Comparison of ENCODE assay signal across 10 cellular contexts in genomic region chrX:103685396-103685795, GRCh38. TPM values are rescaled to one million over a fixed set of nuclear protein-coding genes. Genes with fewer than 3 reads are reported as not detected.
DNase-seq lines count a peak whose midpoint lies in the region; ATAC-seq and TF ChIP-seq lines count a peak whose summit lies in the region.
"Had no signal": no experiment of that assay in that cellular context is flagged by ENCODE, and none has a peak within 500 bp of the region (broad histone marks: within the 10 kb centered on the region; RNA-seq: fewer than 3 reads in every experiment).

No MANE protein-coding gene starts in this region.

- peak overlapping the region; percentile 94 for H3K9ac ChIP-seq in OCI-LY1 (ENCODE audit: low read length)

- peaks cover 23% of the 10 kb centered on the region for H3K79me2 ChIP-seq in OCI-LY1 (ENCODE audit: insufficient read depth, low read length)

- H2AFZ ChIP-seq in OCI-LY1 (ENCODE audit: low read length) = no peak overlapping the region

- H3K4me3 ChIP-seq in OCI-LY1 (ENCODE audit: low read depth, low read length, poor library complexity, severe bottlenecking) = peak overlapping the region; percentile 95
- peak overlapping the region; percentile 73 for H3K4me3 ChIP-seq in epithelial cell of esophagus (ENCODE audit: low read length)
- peak overlapping the region; percentile 47 to 59 (median 53) for H3K4me3 ChIP-seq in sigmoid colon

- ATAC-seq in GM19328 (IDR thresholded peaks at IDR 0.05; ENCODE audit: unreplicated experiment) = no peak

- H3K9me2 ChIP-seq in OCI-LY1 (ENCODE audit: low read depth, low read length) = no peaks in the 10 kb centered on the region

- TF ChIP-seq EP300 in sigmoid colon (IDR thresholded peaks at IDR 0.05) = no peak

- intact Hi-C loops in sigmoid colon (cut with DNase I) = loop anchor here (5.0 kb wide), 3 partner anchors 98 to 153 kb away; partner anchors contain the start of genes RAB9B and TCEAL4

- peaks cover 17% of the 10 kb centered on the region for H3K4me1 ChIP-seq in OCI-LY1 (ENCODE audit: insufficient read depth, low read length, severe bottlenecking)
- H3K4me1 ChIP-seq in sigmoid colon = peaks cover 0 to 30% (median 4%) of the 10 kb centered on the region in 4 donors

- no peaks in the 10 kb centered on the region for H4K20me1 ChIP-seq in OCI-LY1 (ENCODE audit: insufficient read depth, low read length)

- TF ChIP-seq CTCF in OCI-LY1 (IDR thresholded peaks at IDR 0.05; ENCODE audit: low read length) (no peak), epithelial cell of esophagus (IDR thresholded peaks at IDR 0.05; ENCODE audit: insufficient read depth, low read depth, low read length, missing control alignments) (no peak), sigmoid colon (IDR thresholded peaks at IDR 0.05) (no peak)

- H3K9me3 ChIP-seq in OCI-LY1 (ENCODE audit: low read length) (no peaks in the 10 kb centered on the region), sigmoid colon (no peaks in the 10 kb centered on the region)

- H3K36me3 ChIP-seq in OCI-LY1 (ENCODE audit: insufficient read depth, low read length) (peaks cover 42% of the 10 kb centered on the region), sigmoid colon (peaks cover 0 to 33% (median 2%) of the 10 kb centered on the region in 4 donors)

- H3K27ac ChIP-seq in OCI-LY1 (ENCODE audit: low read depth, low read length, poor library complexity, severe bottlenecking) = peak overlapping the region; percentile 90
- peak overlapping the region; percentile 88 to 95 (median 92) for H3K27ac ChIP-seq in sigmoid colon
- H3K27ac ChIP-seq: RWPE1 had no signal

- H3K27me3 ChIP-seq in OCI-LY1 (ENCODE audit: insufficient read depth, low read length) = no peaks in the 10 kb centered on the region
- H3K27me3 ChIP-seq in sigmoid colon = no peaks in the 10 kb centered on the region

- peak overlapping the region; percentile 68 for H3K4me2 ChIP-seq in OCI-LY1 (ENCODE audit: low read length)

- TF ChIP-seq POLR2A in sigmoid colon (IDR thresholded peaks at IDR 0.05) = no peak

- H3F3A ChIP-seq in OCI-LY1 (ENCODE audit: insufficient read depth, low read length) = peaks cover 4% of the 10 kb centered on the region; the same call in 1 of the 2 replicates

- WGBS in sigmoid colon, 2 donors = 3 to 12% methylated on average over 5 of the region's 5 CpGs

- peak; percentile 4 for DNase-seq in DMS79 treated with DMSO at 0.1 percent for 48 hours (lab: John Stamatoyannopoulos, UW)
- no peak for DNase-seq in DMS79 (lab: John Stamatoyannopoulos, UW)
- no peak for DNase-seq in epithelial cell of esophagus (ENCODE audit: low read depth)
- no peak for DNase-seq in sigmoid colon
- DNase-seq in AG08395 (ENCODE audit: low spot score) = no peak
- DNase-seq in DMS153 (lab: John Stamatoyannopoulos, UW) = no peak
- DNase-seq: nucleus accumbens had no signal

RNA-seq across cellular contexts. Expression of gene MORF4L2, which starts 1.1 kb away (rescaled TPM):
- 100 to 1,000 TPM; 171 to 255 (median 215) TPM for total RNA-seq in sigmoid colon
- polyA plus RNA-seq in sigmoid colon = 100 to 1,000 TPM; 180 to 224 (median 219) TPM

RNA-seq across cellular contexts. Expression of gene TMEM31, which starts 25.3 kb away (rescaled TPM):
- total RNA-seq in sigmoid colon = not detected
- polyA plus RNA-seq in sigmoid colon = not detected

RNA-seq across cellular contexts. Expression of gene TCEAL1, which starts 56.6 kb away (rescaled TPM):
- 100 to 1,000 TPM; 135 to 186 (median 173) TPM for total RNA-seq in sigmoid colon
- 10 to 100 TPM; 19.5 to 24.6 (median 20.1) TPM for polyA plus RNA-seq in sigmoid colon
